Comparison of ENCODE assay signal across 8 cellular contexts in the genomic region with DNA sequence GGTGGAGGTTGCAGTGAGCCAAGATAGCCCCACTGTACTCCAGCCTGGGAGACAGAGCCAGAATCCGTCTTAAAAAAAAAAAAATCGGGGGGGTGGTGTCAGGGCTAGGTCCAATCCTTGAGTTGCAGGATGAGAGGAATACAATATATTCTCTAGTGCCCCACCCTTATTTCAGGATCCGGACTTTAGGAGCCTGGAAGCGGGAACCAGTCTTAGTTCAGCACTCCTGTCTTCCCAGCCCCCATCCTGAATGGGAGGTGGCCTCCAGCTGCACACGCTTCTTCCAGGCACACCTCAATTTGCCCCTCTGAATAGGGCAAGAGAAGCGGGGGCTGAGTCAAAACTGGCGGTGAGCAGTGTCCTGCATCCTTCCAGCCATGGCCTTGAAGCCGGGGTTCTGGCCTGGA. TPM values are rescaled to one million over a fixed set of nuclear protein-coding genes. Genes with fewer than 3 reads are reported as not detected.
DNase-seq lines count a peak whose midpoint lies in the region; ATAC-seq and TF ChIP-seq lines count a peak whose summit lies in the region.

No MANE protein-coding gene starts in this region.

- no peaks in the 10 kb centered on the region for H4K20me1 ChIP-seq in hepatocyte (ENCODE audit: insufficient read depth, poor library complexity, severe bottlenecking)

- H3K36me3 ChIP-seq in H7 (replicated peaks; ENCODE audit: control insufficient read depth, insufficient read depth, low read length) (no peaks in the 10 kb centered on the region; the same call in 1 of the 2 replicates), hepatocyte (replicated peaks; ENCODE audit: insufficient read depth, low read depth) (no peaks in the 10 kb centered on the region)

- H3K27ac ChIP-seq in hepatocyte (peak overlapping the region; percentile 91), skin epidermis (peak overlapping the region in 20 of 21 experiments; percentile 65 to 91 (median 82))

- 18% methylated on average over 8 of the region's 8 CpGs for whole genome bisulfite sequencing in hepatocyte (ENCODE audit: low lambda C conversion rate, missing lambda C conversion rate)

- no peaks in the 10 kb centered on the region for H3K9me3 ChIP-seq in hepatocyte (ENCODE audit: low read depth)

- no peak for ATAC-seq in HG03108 (IDR thresholded peaks at IDR 0.05; ENCODE audit: unreplicated experiment)

- H3K9me2 ChIP-seq in hepatocyte (replicated peaks; ENCODE audit: insufficient read depth), result no peaks in the 10 kb centered on the region

- peaks cover 16% of the 10 kb centered on the region for H3K79me2 ChIP-seq in hepatocyte

- TF ChIP-seq CTCF in WI38 (IDR thresholded peaks at IDR 0.05; ENCODE audit: low read depth, low read length), result no peak
- no peak for TF ChIP-seq CTCF in hepatocyte (IDR thresholded peaks at IDR 0.05; ENCODE audit: poor library complexity)

- DNase-seq in H7 (no peak), hepatocyte (ENCODE audit: low spot score) (no peak), islet precursor cell (no peak), HuH-7 (ENCODE audit: low spot score) (no peak), NAMALWA (ENCODE audit: low spot score) (no peak)

- H3K27me3 ChIP-seq in H7 (ENCODE audit: control insufficient read depth, insufficient read depth, low read length) (peaks cover 28% of the 10 kb centered on the region), hepatocyte (peaks cover 24% of the 10 kb centered on the region)

- H3K4me3 ChIP-seq in H7 (ENCODE audit: insufficient read depth, low read depth, low read length) (peak overlapping the region; percentile 99), WI38 (ENCODE audit: low read depth, low read length) (peak overlapping the region; percentile 72), hepatocyte (peak overlapping the region; percentile 86), skin epidermis (peak overlapping the region; percentile 60 to 95 (median 75))

- H2AFZ ChIP-seq in hepatocyte, result peak overlapping the region; percentile 91

- peak overlapping the region; percentile 99 for H3K4me2 ChIP-seq in hepatocyte

- peaks cover 36% of the 10 kb centered on the region for H3K4me1 ChIP-seq in hepatocyte (ENCODE audit: insufficient read depth)

RNA-seq across cellular contexts. Expression of gene FHOD1, which starts 1.6 kb away (rescaled TPM):
- total RNA-seq in H7 (2014; rRNA removed; shearing (Covaris generic)), result 22.4 and 37.4 TPM in 2 replicates
- 4.1 and 10.0 TPM in 2 replicates for total RNA-seq in hepatocyte
- polyA plus RNA-seq in hepatocyte, result 17.2 and 20.9 TPM in 2 replicates

RNA-seq across cellular contexts. Expression of gene SLC9A5, which starts 3.1 kb away (rescaled TPM):
- 1.6 and 2.5 TPM in 2 replicates for total RNA-seq in H7 (2014; rRNA removed; shearing (Covaris generic))
- 0.36 and 1.4 TPM in 2 replicates for total RNA-seq in hepatocyte
- 1.5 and 2.7 TPM in 2 replicates for polyA plus RNA-seq in hepatocyte

RNA-seq across cellular contexts. Expression of gene TMEM208, which starts 18.7 kb away (rescaled TPM):
- total RNA-seq in H7 (2014; rRNA removed; shearing (Covaris generic)), result 19.3 and 27.3 TPM in 2 replicates
- 47.5 and 53.2 TPM in 2 replicates for total RNA-seq in hepatocyte
- polyA plus RNA-seq in hepatocyte, result 160 and 181 TPM in 2 replicates

RNA-seq across cellular contexts. Expression of gene PLEKHG4, which starts 33.7 kb away (rescaled TPM):
- total RNA-seq in H7 (2014; rRNA removed; shearing (Covaris generic)), result 9.6 and 15.0 TPM in 2 replicates
- total RNA-seq in hepatocyte, result 3.4 and 3.6 TPM in 2 replicates
- polyA plus RNA-seq in hepatocyte, result 3.0 and 5.5 TPM in 2 replicates

RNA-seq across cellular contexts. Expression of gene ELMO3, which starts 46.7 kb away (rescaled TPM):
- total RNA-seq in H7 (2014; rRNA removed; shearing (Covaris generic)), result 10.4 and 11.4 TPM in 2 replicates
- 18.5 and 18.7 TPM in 2 replicates for total RNA-seq in hepatocyte
- polyA plus RNA-seq in hepatocyte, result 14.5 and 18.3 TPM in 2 replicates
